Comparison of ENCODE assay signal across 21 cellular contexts in genomic region chr4:186772936-186773335, GRCh38.
"Had no signal": no experiment of that assay in that cellular context is flagged by ENCODE, and none has a peak within 500 bp of the region (broad histone marks: within the 10 kb centered on the region; RNA-seq: fewer than 3 reads in every experiment).

No MANE protein-coding gene starts in this region.

- H3K36me3 ChIP-seq: Peyer's patch had no signal

- ATAC-seq: activated CD8-positive, alpha-beta T cell treated with anti-CD3 and anti-CD28 coated beads, Interleukin-2, amount 10 ng/mL, durations not matched to agents 7 days and 5 days had no signal

- H3K9me3 ChIP-seq: Peyer's patch had no signal

- DNase-seq: activated CD4-positive, alpha-beta T cell treated with anti-CD3 and anti-CD28 coated beads for 48 hours; activated CD4-positive, alpha-beta T cell treated with anti-CD3 and anti-CD28 coated beads, Interleukin-2, amount 50 U/mL, for 4 hours; activated CD4-positive, CD25-positive, alpha-beta regulatory T cell treated with anti-CD3 and anti-CD28 coated beads, Interleukin-2, amount 50 U/mL, for 72 hours; activated CD8-positive, alpha-beta memory T cell treated with anti-CD3 and anti-CD28 coated beads, Interleukin-2, amount 50 U/mL, for 48 hours; activated CD8-positive, alpha-beta T cell treated with anti-CD3 and anti-CD28 coated beads, Interleukin-2, amount 10 ng/mL, durations not matched to agents 7 days and 5 days; activated effector memory CD4-positive, alpha-beta T cell treated with Interleukin-2 at 50 U/mL for 16 hours; activated naive CD4-positive, alpha-beta T cell; activated T-cell treated with anti-CD3 and anti-CD28 coated beads, Interleukin-2, amount 50 U/mL, for 24 hours; aorta; central memory CD4-positive, alpha-beta T cell; KG1; MV-4-11; NCI-H1092 treated with DMSO at 0.1 percent for 48 hours; NCI-H1417 treated with DMSO at 0.1 percent for 48 hours; NCI-H1694; NCI-H2081; NCI-H510A treated with DMSO at 0.1 percent for 48 hours; NCI-H69; NK-92 treated with Interleukin-12 subunit alpha and Interleukin-12 subunit beta, amount 100 ng/mL, for 24 hours; Peyer's patch had no signal

- H3K4me3 ChIP-seq: Peyer's patch had no signal

- H3K27me3 ChIP-seq: Peyer's patch had no signal

- H3K27ac ChIP-seq: Peyer's patch, RWPE1 had no signal

- H3K4me1 ChIP-seq: Peyer's patch had no signal
